In genomic region chr2:43131890-43132522, GRCh38 we compare ENCODE assay signal across 8 cellular contexts.
DNase-seq lines count a peak whose midpoint lies in the region; ATAC-seq and TF ChIP-seq lines count a peak whose summit lies in the region.

No MANE protein-coding gene starts in this region.

- no peaks in the 10 kb centered on the region for H3K36me3 ChIP-seq in heart left ventricle
- H3K36me3 ChIP-seq in upper lobe of right lung: no peaks in the 10 kb centered on the region

- H3K27me3 ChIP-seq in heart left ventricle: no peaks in the 10 kb centered on the region
- no peaks in the 10 kb centered on the region for H3K27me3 ChIP-seq in upper lobe of right lung

- no peak for TF ChIP-seq POLR2A in heart left ventricle (IDR thresholded peaks at IDR 0.05)

- H3K27ac ChIP-seq in heart left ventricle (peak overlapping the region in 9 of 12 donors; percentile 7 to 94 (median 33)), upper lobe of right lung (peak overlapping the region; percentile 86)

- no peaks in the 10 kb centered on the region for H3K9me3 Mint-ChIP-seq in activated naive CD8-positive, alpha-beta T cell (ENCODE audit: low read depth)
- peaks cover 2% of the 10 kb centered on the region for H3K9me3 Mint-ChIP-seq in memory B cell

- DNase-seq in heart left ventricle: peak in 1 of 5 donors; percentile 25
- no peak for DNase-seq in Right ventricle myocardium superior
- DNase-seq in memory B cell (ENCODE audit: low spot score in 2 of 2): no peak
- DNase-seq in upper lobe of right lung: no peak
- no peak for DNase-seq in NCI-H1105 (lab: John Stamatoyannopoulos, UW)
- no peak for DNase-seq in NCI-H748 treated with DMSO at 0.1 percent for 48 hours (lab: John Stamatoyannopoulos, UW)
- DNase-seq in effector CD4-positive, alpha-beta T cell: no peak

- H3K4me1 Mint-ChIP-seq in activated naive CD8-positive, alpha-beta T cell (ENCODE audit: low read depth): peaks cover 93% of the 10 kb centered on the region
- H3K4me1 Mint-ChIP-seq in memory B cell: peaks cover 83% of the 10 kb centered on the region

- TF ChIP-seq CTCF in heart left ventricle (IDR thresholded peaks at IDR 0.05) (no peak), upper lobe of right lung (IDR thresholded peaks at IDR 0.05) (no peak)

- peak overlapping the region; percentile 88 for H3K27ac Mint-ChIP-seq in activated naive CD8-positive, alpha-beta T cell
- H3K27ac Mint-ChIP-seq in memory B cell: peak overlapping the region; percentile 95

- H3K27me3 Mint-ChIP-seq in activated naive CD8-positive, alpha-beta T cell: no peaks in the 10 kb centered on the region
- H3K27me3 Mint-ChIP-seq in memory B cell: no peaks in the 10 kb centered on the region

- WGBS in heart left ventricle, 4 donors: 73 to 78% (median 74%) methylated on average over 7 of the region's 7 CpGs

- H3K4me3 ChIP-seq in heart left ventricle (no peak overlapping the region), upper lobe of right lung (no peak overlapping the region)

- peak overlapping the region; percentile 53 for H3K4me3 Mint-ChIP-seq in activated naive CD8-positive, alpha-beta T cell
- peak overlapping the region; percentile 25 for H3K4me3 Mint-ChIP-seq in memory B cell

- H3K9me3 ChIP-seq in heart left ventricle (no peaks in the 10 kb centered on the region), upper lobe of right lung (no peaks in the 10 kb centered on the region)

- H3K36me3 Mint-ChIP-seq in activated naive CD8-positive, alpha-beta T cell: no peaks in the 10 kb centered on the region
- H3K36me3 Mint-ChIP-seq in memory B cell: no peaks in the 10 kb centered on the region

- H3K4me1 ChIP-seq in heart left ventricle (peaks cover 7 to 100% (median 43%) of the 10 kb centered on the region in 12 donors), upper lobe of right lung (peaks cover 77% of the 10 kb centered on the region)

- intact Hi-C loops in heart left ventricle (cut with DNase I) (loop anchor here in 9 of 10 donors (1.0 to 10.0 kb wide), 10 partner anchors 93 to 355 kb away; partner anchors contain the start of gene ZFP36L2 (in 4 of the 9)), Right ventricle myocardium superior (cut with DNase I) (loop anchor here (5.0 kb wide), 1 partner anchor 95 kb away; the partner anchor contains the start of gene ZFP36L2), upper lobe of right lung (cut with DNase I) (loop anchor here (10.0 kb wide), 1 partner anchor 93 kb away; the partner anchor contains the start of gene ZFP36L2)

- no peak for ATAC-seq in heart left ventricle
- ATAC-seq in Right ventricle myocardium superior (ENCODE audit: poor library complexity): no peak
- ATAC-seq in memory B cell (ENCODE audit: low read depth): no peak
- no peak for ATAC-seq in upper lobe of right lung
